In genomic region chr15:63122002-63122893, GRCh38 we compare ENCODE assay signal across 8 cellular contexts. TPM values are rescaled to one million over a fixed set of nuclear protein-coding genes. Genes with fewer than 3 reads are reported as not detected.
DNase-seq lines count a peak whose midpoint lies in the region; ATAC-seq and TF ChIP-seq lines count a peak whose summit lies in the region.

No MANE protein-coding gene starts in this region.

- H2BK12ac ChIP-seq in H9 (ENCODE audit: insufficient read length, low read depth, low read length): no peak overlapping the region

- no peak overlapping the region for H2BK5ac ChIP-seq in H9 (ENCODE audit: insufficient read length, low read length)

- no peak overlapping the region for H2BK120ac ChIP-seq in H9 (ENCODE audit: low read depth, low read length, poor library complexity, severe bottlenecking)

- H3K27ac Mint-ChIP-seq in H9: peak overlapping the region in 1 of 3 experiments; percentile 10; a peak in 1 of 7 replicates

- H3K4me2 ChIP-seq in H9 (ENCODE audit: insufficient read depth, insufficient read length, low read length): peak overlapping the region; percentile 88

- DNase-seq in GDM1 (lab: John Stamatoyannopoulos, UW): peak; percentile 58
- DNase-seq in H9: peak; percentile 96
- DNase-seq in M059J (ENCODE audit: low read depth): peak; percentile 81
- DNase-seq in T follicular helper cell (ENCODE audit: low read depth): peak; percentile 33
- peak; percentile 85 for DNase-seq in left cardiac atrium
- DNase-seq in posterior cingulate gyrus: peak; percentile 36 to 96 (median 68)
- peak; percentile 94 for DNase-seq in upper lobe of right lung

- H3K79me2 ChIP-seq in H9 (ENCODE audit: insufficient read depth, low read length): no peaks in the 10 kb centered on the region

- no peak overlapping the region for H2AFZ ChIP-seq in H9 (ENCODE audit: low read length)

- peak; percentile 98 to 99 for ATAC-seq in left cardiac atrium
- peak; percentile 99 for ATAC-seq in upper lobe of right lung

- H3K9me3 ChIP-seq in H9 (ENCODE audit: control insufficient read depth, low read depth, low read length) (no peaks in the 10 kb centered on the region), upper lobe of right lung (no peaks in the 10 kb centered on the region)

- no peak overlapping the region for H4K5ac ChIP-seq in H9 (ENCODE audit: insufficient read length, low read depth, low read length)

- H2AK5ac ChIP-seq in H9 (ENCODE audit: insufficient read length, low read length): no peak overlapping the region

- H3K18ac ChIP-seq in H9 (ENCODE audit: insufficient read length, low read depth, low read length): no peak overlapping the region

- peak overlapping the region; percentile 98 for H3K4me3 ChIP-seq in upper lobe of right lung

- H3K4me1 ChIP-seq in H9 (ENCODE audit: insufficient read depth, low read length) (no peaks in the 10 kb centered on the region), upper lobe of right lung (peaks cover 4% of the 10 kb centered on the region)

- no peak overlapping the region for H3T11ph ChIP-seq in H9 (ENCODE audit: low read length)

- H3K4me3 Mint-ChIP-seq in H9: peak overlapping the region; percentile 66 to 82

- H2BK20ac ChIP-seq in H9 (ENCODE audit: low read depth, low read length, poor library complexity, severe bottlenecking): no peak overlapping the region

- H3K9me3 Mint-ChIP-seq in H9: peaks cover 5 to 10% of the 10 kb centered on the region in 2 experiments

- H3K14ac ChIP-seq in H9 (ENCODE audit: insufficient read depth, low read length): no peak overlapping the region; the same call in 1 of the 2 replicates

- peak; percentile 47; the same call in 1 of the 3 replicates for TF ChIP-seq CTCF in H9 (conservative IDR thresholded peaks at IDR 0.05)
- peak; percentile 35 for TF ChIP-seq CTCF in upper lobe of right lung (IDR thresholded peaks at IDR 0.05)

- H3K23me2 ChIP-seq in H9 (ENCODE audit: insufficient read length, low read depth, low read length, poor library complexity, severe bottlenecking): peaks cover 2% of the 10 kb centered on the region

- H3K27ac ChIP-seq in H9 (ENCODE audit: insufficient read length, low read depth, low read length) (no peak overlapping the region), adipose tissue (ENCODE audit: low read depth, low read length) (peak overlapping the region; percentile 92), upper lobe of right lung (peak overlapping the region; percentile 96)

- H3K36me3 Mint-ChIP-seq in H9 (ENCODE audit: insufficient read depth in 1 of 3, low read depth in 3 of 3): peaks cover 0 to 12% (median 3%) of the 10 kb centered on the region in 3 experiments; a peak in 4 of 7 replicates

- peaks cover 19% of the 10 kb centered on the region for H3K36me3 ChIP-seq in upper lobe of right lung

- intact Hi-C loops in left cardiac atrium (cut with DNase I): no loop called here
- intact Hi-C loops in posterior cingulate gyrus (cut with DNase I): loop anchor here (5.0 to 10.0 kb wide), 2 partner anchors 35 to 153 kb away; partner anchors contain the start of genes APH1B and RPS27L
- intact Hi-C loops in upper lobe of right lung (cut with DNase I): no loop called here

- H3K23ac ChIP-seq in H9 (ENCODE audit: insufficient read length, low read depth, low read length): no peak overlapping the region

- peaks cover 10% of the 10 kb centered on the region in 2 experiments for H3K4me1 Mint-ChIP-seq in H9

- H4K91ac ChIP-seq in H9 (ENCODE audit: insufficient read length, low read depth, low read length): no peak overlapping the region

- no peak overlapping the region for H2BK15ac ChIP-seq in H9 (ENCODE audit: low read depth, low read length)

- H3K27me3 Mint-ChIP-seq in H9 (ENCODE audit: low read depth): no peaks in the 10 kb centered on the region

- no peak overlapping the region for H4K8ac ChIP-seq in H9 (replicated peaks; ENCODE audit: insufficient read length, low read depth, low read length)

- H3K4ac ChIP-seq in H9 (ENCODE audit: low read depth, low read length): no peak overlapping the region

- no peaks in the 10 kb centered on the region for H3K79me1 ChIP-seq in H9 (ENCODE audit: insufficient read depth, low read depth, low read length, poor library complexity, severe bottlenecking)

- H3K56ac ChIP-seq in H9 (ENCODE audit: insufficient read length, low read depth, low read length): no peak overlapping the region

- no peaks in the 10 kb centered on the region for H4K20me1 ChIP-seq in H9 (ENCODE audit: control insufficient read depth, insufficient read depth, insufficient read length)

- no peak overlapping the region for H3K9ac ChIP-seq in H9 (ENCODE audit: extremely low read depth, insufficient read length, low read length)

- no CpG with 5 or more reads among the region's 59 CpGs for WGBS in H9 (ENCODE audit: extremely low coverage, insufficient read length, low lambda C conversion rate)
- 1 to 2% (median 1%) methylated on average over 42 to 59 of the region's 59 CpGs for WGBS in adipose tissue, 3 donors

- H3K27me3 ChIP-seq in H9 (ENCODE audit: insufficient read depth, low read length) (no peaks in the 10 kb centered on the region), upper lobe of right lung (no peaks in the 10 kb centered on the region)

RNA-seq across cellular contexts. Expression of gene LACTB, which starts 0.6 kb away (rescaled TPM):
- total RNA-seq in H9 (2021) (10.3 and 10.6 TPM in 2 replicates), left cardiac atrium (10 to 100 TPM; 18.2 to 20.3 TPM), upper lobe of right lung (24.8 TPM)
- total RNA-seq in M059J (2014; rRNA removed; shearing (Covaris generic)): 22.5 and 41.1 TPM in 2 replicates
- 10 to 100 TPM in 2 of 3 donors, 1 to 10 TPM in 1; 7.6 to 19.7 (median 15.3) TPM for polyA plus RNA-seq in adipose tissue

RNA-seq across cellular contexts. Expression of gene RPS27L, which starts 35.0 kb away (rescaled TPM):
- total RNA-seq in H9 (2021) (180 and 194 TPM in 2 replicates), left cardiac atrium (100 to 1,000 TPM; 137 to 159 TPM), upper lobe of right lung (196 TPM)
- total RNA-seq in M059J (2014; rRNA removed; shearing (Covaris generic)): 131 and 242 TPM in 2 replicates
- 100 to 1,000 TPM in 2 of 3 donors, 10 to 100 TPM in 1; 87.0 to 189 (median 113) TPM for polyA plus RNA-seq in adipose tissue

Comparison
In these comparisons a context has a peak if more than half of its experiments do, and no peak if none do; other contexts are left out.
1. DNase-seq: peak in every context shown above with its lines; median percentile 96 in H9; 94 in upper lobe of right lung; 85 in left cardiac atrium; 81 in M059J; 68 in posterior cingulate gyrus; 58 in GDM1; 33 in T follicular helper cell.